Comparison of ENCODE assay signal across 9 cellular contexts in the genomic region with DNA sequence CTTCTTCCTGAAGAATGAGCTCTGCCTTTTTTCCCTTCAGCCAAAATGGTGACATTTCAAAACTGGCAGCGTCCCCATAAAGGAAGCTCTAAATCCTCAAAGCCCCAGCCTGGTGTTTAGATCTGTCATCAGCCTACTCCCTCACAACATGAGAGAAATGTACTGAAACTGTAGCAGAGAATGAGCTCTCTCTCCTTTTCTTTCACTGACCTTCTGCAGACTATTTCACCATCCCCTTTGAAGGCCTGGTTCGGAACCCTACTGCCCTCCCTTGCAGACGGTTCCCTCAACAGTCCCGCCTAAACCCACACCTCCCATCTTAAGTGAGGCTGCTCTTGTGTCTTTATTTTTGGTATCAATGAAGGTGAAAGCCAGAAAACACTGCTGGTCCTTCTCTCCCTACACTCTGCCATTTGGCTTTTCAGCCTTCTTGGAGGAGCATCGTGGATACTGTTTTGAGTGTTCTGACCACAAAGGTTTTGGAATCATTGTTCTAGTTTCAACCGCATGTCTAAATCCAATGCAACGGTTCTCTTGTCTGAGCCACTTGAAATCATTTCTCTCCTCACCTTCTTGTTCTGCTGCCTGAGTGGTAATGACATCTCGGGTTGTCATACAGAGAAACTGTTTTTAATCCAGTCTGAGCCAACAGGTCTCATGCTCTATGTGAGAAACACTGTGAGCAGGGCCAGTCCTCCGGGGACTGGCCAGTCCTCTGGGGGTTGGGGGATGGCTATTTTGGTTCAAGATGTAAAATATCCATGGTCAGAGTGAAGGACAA. TPM values are rescaled to one million over a fixed set of nuclear protein-coding genes. Genes with fewer than 3 reads are reported as not detected.
DNase-seq lines count a peak whose midpoint lies in the region; ATAC-seq and TF ChIP-seq lines count a peak whose summit lies in the region.
"Had no signal": no experiment of that assay in that cellular context is flagged by ENCODE, and none has a peak within 500 bp of the region (broad histone marks: within the 10 kb centered on the region; RNA-seq: fewer than 3 reads in every experiment).

No MANE protein-coding gene starts in this region.

- no peak overlapping the region for H3K9ac ChIP-seq in SU-DHL-6 (ENCODE audit: low read length)

- peaks cover 76% of the 10 kb centered on the region for H3K4me1 Mint-ChIP-seq in activated CD4-positive, alpha-beta T cell treated with anti-CD3 and anti-CD28 coated beads, Interleukin-2, amount 10 ng/mL, durations not matched to agents 24 days and 14 days
- peaks cover 9% of the 10 kb centered on the region for H3K4me1 Mint-ChIP-seq in nephron progenitor cell

- no peak overlapping the region for H3K4me3 ChIP-seq in SU-DHL-6 (ENCODE audit: insufficient read depth, low read length, poor library complexity, severe bottlenecking)
- H3K4me3 ChIP-seq: A549 had no signal

- no peaks in the 10 kb centered on the region for H3K79me2 ChIP-seq in SU-DHL-6 (ENCODE audit: insufficient read depth, low read length)

- no peaks in the 10 kb centered on the region for H3F3A ChIP-seq in SU-DHL-6 (ENCODE audit: insufficient read depth)

- H3K27ac Mint-ChIP-seq in activated CD4-positive, alpha-beta T cell treated with anti-CD3 and anti-CD28 coated beads, Interleukin-2, amount 10 ng/mL, durations not matched to agents 24 days and 14 days = peak overlapping the region; percentile 93
- peak overlapping the region; percentile 59 for H3K27ac Mint-ChIP-seq in nephron progenitor cell

- H3K9me3 Mint-ChIP-seq in activated CD4-positive, alpha-beta T cell treated with anti-CD3 and anti-CD28 coated beads, Interleukin-2, amount 10 ng/mL, durations not matched to agents 24 days and 14 days = no peaks in the 10 kb centered on the region
- no peaks in the 10 kb centered on the region for H3K9me3 Mint-ChIP-seq in nephron progenitor cell

- no peaks in the 10 kb centered on the region for H3K36me3 ChIP-seq in SU-DHL-6 (ENCODE audit: low read length)

- no peak for TF ChIP-seq POLR2A in erythroblast (IDR thresholded peaks at IDR 0.05; ENCODE audit: low read length)

- H4K20me1 ChIP-seq in SU-DHL-6 (ENCODE audit: low read depth, low read length) = no peaks in the 10 kb centered on the region

- no peaks in the 10 kb centered on the region for H3K27me3 ChIP-seq in SU-DHL-6 (ENCODE audit: low read length)

- H3K27ac ChIP-seq in SU-DHL-6 (ENCODE audit: low read depth, low read length) = no peak overlapping the region
- H3K27ac ChIP-seq: A549 had no signal

- H3K4me3 Mint-ChIP-seq in activated CD4-positive, alpha-beta T cell treated with anti-CD3 and anti-CD28 coated beads, Interleukin-2, amount 10 ng/mL, durations not matched to agents 24 days and 14 days = peak overlapping the region; percentile 78
- no peak overlapping the region for H3K4me3 Mint-ChIP-seq in nephron progenitor cell

- peaks cover 88% of the 10 kb centered on the region for H3K36me3 Mint-ChIP-seq in activated CD4-positive, alpha-beta T cell treated with anti-CD3 and anti-CD28 coated beads, Interleukin-2, amount 10 ng/mL, durations not matched to agents 24 days and 14 days (ENCODE audit: low read depth)
- H3K36me3 Mint-ChIP-seq in nephron progenitor cell (ENCODE audit: low read depth) = no peaks in the 10 kb centered on the region

- peak overlapping the region; percentile 15 for H2AFZ ChIP-seq in SU-DHL-6 (ENCODE audit: low read depth, low read length, severe bottlenecking)

- H3K9me2 ChIP-seq in SU-DHL-6 (replicated peaks; ENCODE audit: insufficient read depth, low read length) = no peaks in the 10 kb centered on the region

- TF ChIP-seq CTCF in SU-DHL-6 (IDR thresholded peaks at IDR 0.05; ENCODE audit: insufficient read depth, low read length, poor library complexity, severe bottlenecking) = no peak
- TF ChIP-seq CTCF in nephron progenitor cell (IDR thresholded peaks at IDR 0.05) = no peak

- intact Hi-C loops in activated CD4-positive, alpha-beta T cell treated with anti-CD3 and anti-CD28 coated beads, Interleukin-2, amount 10 ng/mL, durations not matched to agents 24 days and 14 days (cut with micrococcal nuclease) = loop anchor here (1.0 to 10.0 kb wide), 4 partner anchors 28 to 385 kb away; no protein-coding TSS in a partner anchor
- intact Hi-C loops in sciatic nerve (cut with DNase I) = no loop called here

- no peak overlapping the region for H3K4me2 ChIP-seq in SU-DHL-6 (ENCODE audit: low read depth, low read length, poor library complexity, severe bottlenecking)
- H3K4me2 ChIP-seq: A549 had no signal

- DNase-seq in activated CD4-positive, alpha-beta T cell treated with anti-CD3 and anti-CD28 coated beads, Interleukin-2, amount 10 ng/mL, durations not matched to agents 24 days and 14 days = peak; percentile 80
- no peak for DNase-seq in activated CD4-positive, alpha-beta T cell treated with anti-CD3 and anti-CD28 coated beads, Interleukin-2, amount 50 U/mL, for 1 hour
- DNase-seq in nephron progenitor cell = no peak
- no peak for DNase-seq in sciatic nerve (ENCODE audit: low spot score)
- no peak for DNase-seq in activated effector memory CD4-positive, alpha-beta T cell treated with Interleukin-2 at 50 U/mL for 16 hours
- DNase-seq in erythroblast (lab: John Stamatoyannopoulos, UW) = no peak

- ATAC-seq in HG02678 (IDR thresholded peaks at IDR 0.05; ENCODE audit: unreplicated experiment) (peak; percentile 57), sciatic nerve (no peak)
- ATAC-seq: A549 had no signal

- no peaks in the 10 kb centered on the region for H3K9me3 ChIP-seq in SU-DHL-6 (ENCODE audit: insufficient read depth, low read length)
- H3K9me3 ChIP-seq: A549 had no signal

- H3K27me3 Mint-ChIP-seq in activated CD4-positive, alpha-beta T cell treated with anti-CD3 and anti-CD28 coated beads, Interleukin-2, amount 10 ng/mL, durations not matched to agents 24 days and 14 days = no peaks in the 10 kb centered on the region
- H3K27me3 Mint-ChIP-seq in nephron progenitor cell (ENCODE audit: low read depth, poor library complexity) = peaks cover 12% of the 10 kb centered on the region

RNA-seq across cellular contexts. Expression of a gene that starts 39.0 kb away (rescaled TPM):
- 230 and 237 TPM in 2 replicates for total RNA-seq in activated CD4-positive, alpha-beta T cell treated with anti-CD3 and anti-CD28 coated beads, Interleukin-2, amount 10 ng/mL, durations not matched to agents 24 days and 14 days
- 4.8 TPM for total RNA-seq in sciatic nerve

RNA-seq across cellular contexts. Expression of a gene that starts 46.2 kb away (rescaled TPM):
- 180 and 193 TPM in 2 replicates for total RNA-seq in activated CD4-positive, alpha-beta T cell treated with anti-CD3 and anti-CD28 coated beads, Interleukin-2, amount 10 ng/mL, durations not matched to agents 24 days and 14 days
- 23.6 TPM for total RNA-seq in sciatic nerve

RNA-seq across cellular contexts. Expression of a gene that starts 53.6 kb away (rescaled TPM):
- 0.19 and 0.36 TPM in 2 replicates for total RNA-seq in activated CD4-positive, alpha-beta T cell treated with anti-CD3 and anti-CD28 coated beads, Interleukin-2, amount 10 ng/mL, durations not matched to agents 24 days and 14 days
- not detected for total RNA-seq in sciatic nerve

Comparison
In these comparisons a context has a peak if more than half of its experiments do, and no peak if none do; other contexts are left out.
1. RNA of a gene that starts 39.0 kb away (total RNA-seq): 230 to 237 TPM in activated CD4-positive, alpha-beta T cell treated with anti-CD3 and anti-CD28 coated beads, Interleukin-2, amount 10 ng/mL, durations not matched to agents 24 days and 14 days; 4.8 TPM in sciatic nerve (single experiment); every median in the first group is over 10 times any median in the second.